ENCODE assay signal across 7 cellular contexts in the genomic region with DNA sequence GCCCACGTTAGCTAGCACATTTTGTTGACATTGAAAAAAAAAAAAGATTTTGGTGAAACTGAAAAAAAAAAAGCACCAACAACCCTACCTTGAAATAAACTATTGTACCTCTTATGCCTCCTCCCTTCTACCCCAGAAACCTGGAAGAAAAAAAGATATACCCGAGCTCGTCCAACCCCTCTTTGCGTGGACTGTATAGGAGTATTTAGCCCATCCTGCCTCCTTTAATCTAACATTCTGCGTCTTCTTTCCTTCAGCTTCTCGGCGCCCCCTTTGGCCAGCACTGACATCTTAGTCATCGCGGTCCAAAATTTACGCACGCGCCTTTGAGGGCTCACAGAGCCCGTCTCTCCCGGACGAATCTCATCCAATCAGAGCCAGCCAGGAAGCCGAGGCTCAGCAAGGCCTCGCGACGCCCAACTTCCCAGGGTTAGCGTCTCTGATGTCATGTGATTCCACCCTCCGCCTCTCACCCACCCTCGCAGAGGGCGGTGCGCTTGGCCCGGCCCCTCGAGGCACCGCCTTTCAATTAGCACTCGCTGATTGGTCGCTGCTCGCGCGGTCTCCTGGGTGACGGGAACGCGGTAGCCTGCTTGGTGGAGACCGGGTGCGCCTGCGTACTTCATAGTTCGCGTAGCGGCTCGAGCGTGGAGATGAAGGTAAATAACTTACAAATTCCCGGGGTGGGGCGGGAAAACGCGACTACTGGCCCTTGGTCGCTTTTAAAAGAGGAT.
A peak's percentile ranks its signal among the peaks of the same experiment; 100 is the strongest.
DNase-seq lines count a peak whose midpoint lies in the region; ATAC-seq and TF ChIP-seq lines count a peak whose summit lies in the region.

A gene (plus strand): TSS at position 625 of the 734 bp plus-strand sequence. CDS start 29 bp downstream, at position 654.

- H3K4me1 Mint-ChIP-seq in T-helper 2 cell treated with Interferon-gamma antibody and Interleukin-4, amounts not matched to agents 5 μg/mL and 100 μg/mL, for 36 hours (ENCODE audit: low read depth) = peaks cover 13% of the 10 kb centered on the region

- H3K36me3 ChIP-seq in rectal smooth muscle tissue (ENCODE audit: control insufficient read depth, insufficient read depth, low read length) = no peaks in the 10 kb centered on the region

- peak; percentile 93 for DNase-seq in NCI-H187 treated with DMSO at 0.1 percent for 48 hours (lab: John Stamatoyannopoulos, UW)
- DNase-seq in T-helper 2 cell treated with Interferon-gamma antibody and Interleukin-4, amounts not matched to agents 5 μg/mL and 100 μg/mL, for 36 hours (ENCODE audit: low spot score) = peak; percentile 99
- peak; percentile 99 for DNase-seq in astrocyte of the cerebellum (ENCODE audit: low read depth)
- peak; percentile 95 for DNase-seq in hepatic stellate cell (ENCODE audit: low spot score)

- peak within 1 kb of the TSS; percentile 97 for H3K4me3 ChIP-seq in astrocyte of the cerebellum (ENCODE audit: low read depth, low read length)
- H3K4me3 ChIP-seq in rectal smooth muscle tissue (ENCODE audit: low read length) = peak within 1 kb of the TSS; percentile 100

- no peaks in the 10 kb centered on the region for H3K36me3 Mint-ChIP-seq in T-helper 2 cell treated with Interferon-gamma antibody and Interleukin-4, amounts not matched to agents 5 μg/mL and 100 μg/mL, for 36 hours (ENCODE audit: low read depth)

- H3K27me3 Mint-ChIP-seq in T-helper 2 cell treated with Interferon-gamma antibody and Interleukin-4, amounts not matched to agents 5 μg/mL and 100 μg/mL, for 36 hours (ENCODE audit: low read depth) = peaks cover 15% of the 10 kb centered on the region

- H3K9ac ChIP-seq in rectal smooth muscle tissue (ENCODE audit: low read length) = peak within 1 kb of the TSS; percentile 5

- H3K27ac ChIP-seq in rectal smooth muscle tissue (ENCODE audit: low read depth, low read length) = peak within 1 kb of the TSS; percentile 56

- H3K4me1 ChIP-seq in rectal smooth muscle tissue (ENCODE audit: control insufficient read depth, insufficient read depth, low read length) = no peaks in the 10 kb centered on the region

- H3K27ac Mint-ChIP-seq in T-helper 2 cell treated with Interferon-gamma antibody and Interleukin-4, amounts not matched to agents 5 μg/mL and 100 μg/mL, for 36 hours = no peak within 1 kb of the TSS

- ATAC-seq in GM18499 (IDR thresholded peaks at IDR 0.05; ENCODE audit: insufficient read depth, unreplicated experiment) (peak; percentile 98), HG02943 (IDR thresholded peaks at IDR 0.05; ENCODE audit: low read depth, unreplicated experiment) (peak; percentile 100)

- H3K9me3 Mint-ChIP-seq in T-helper 2 cell treated with Interferon-gamma antibody and Interleukin-4, amounts not matched to agents 5 μg/mL and 100 μg/mL, for 36 hours = no peaks in the 10 kb centered on the region

- TF ChIP-seq CTCF in astrocyte of the cerebellum (IDR thresholded peaks at IDR 0.05; ENCODE audit: low read depth, low read length, missing control alignments) = peak; percentile 58

- in situ Hi-C loops in astrocyte of the cerebellum (cut with HindIII; ENCODE audit: low sequenced_read_pairs) = no loop called here

- H3K4me3 Mint-ChIP-seq in T-helper 2 cell treated with Interferon-gamma antibody and Interleukin-4, amounts not matched to agents 5 μg/mL and 100 μg/mL, for 36 hours = no peak within 1 kb of the TSS

- no peaks in the 10 kb centered on the region for H3K27me3 ChIP-seq in rectal smooth muscle tissue (ENCODE audit: control insufficient read depth, insufficient read depth, low read length)

Comparison
In these comparisons a context has a peak if more than half of its experiments do, and no peak if none do; other contexts are left out.
1. Peak in every context shown above with its lines: DNase-seq, ATAC-seq, H3K4me3 ChIP-seq and H3K27ac ChIP-seq.